1 cellular context compared by ENCODE assay signal in genomic region chr15:57327985-57328471, GRCh38.
TF ChIP-seq lines count a peak whose summit lies in the region.

No MANE protein-coding gene starts in this region.

TF ChIP-seq in K562, 482 proteins besides CTCF, POLR2A, EP300 and RAD21 (continued from another document and continues in another):
- TF ChIP-seq, protein P1, sequence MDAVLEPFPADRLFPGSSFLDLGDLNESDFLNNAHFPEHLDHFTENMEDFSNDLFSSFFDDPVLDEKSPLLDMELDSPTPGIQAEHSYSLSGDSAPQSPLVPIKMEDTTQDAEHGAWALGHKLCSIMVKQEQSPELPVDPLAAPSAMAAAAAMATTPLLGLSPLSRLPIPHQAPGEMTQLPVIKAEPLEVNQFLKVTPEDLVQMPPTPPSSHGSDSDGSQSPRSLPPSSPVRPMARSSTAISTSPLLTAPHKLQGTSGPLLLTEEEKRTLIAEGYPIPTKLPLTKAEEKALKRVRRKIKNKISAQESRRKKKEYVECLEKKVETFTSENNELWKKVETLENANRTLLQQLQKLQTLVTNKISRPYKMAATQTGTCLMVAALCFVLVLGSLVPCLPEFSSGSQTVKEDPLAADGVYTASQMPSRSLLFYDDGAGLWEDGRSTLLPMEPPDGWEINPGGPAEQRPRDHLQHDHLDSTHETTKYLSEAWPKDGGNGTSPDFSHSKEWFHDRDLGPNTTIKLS (IDR thresholded peaks at IDR 0.05; ENCODE audit: borderline replicate concordance, low read depth), result no peak
- TF ChIP-seq TRIM24 (IDR thresholded peaks at IDR 0.05), result no peak
- no peak for TF ChIP-seq BDP1 (IDR thresholded peaks at IDR 0.05; ENCODE audit: insufficient read depth, insufficient read length)
- TF ChIP-seq, protein P2, sequence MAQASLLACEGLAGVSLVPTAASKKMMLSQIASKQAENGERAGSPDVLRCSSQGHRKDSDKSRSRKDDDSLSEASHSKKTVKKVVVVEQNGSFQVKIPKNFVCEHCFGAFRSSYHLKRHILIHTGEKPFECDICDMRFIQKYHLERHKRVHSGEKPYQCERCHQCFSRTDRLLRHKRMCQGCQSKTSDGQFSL (CRISPR knock-in tag; IDR thresholded peaks at IDR 0.05), result no peak
- TF ChIP-seq, protein P2 (tag; IDR thresholded peaks at IDR 0.05), result no peak
- TF ChIP-seq NFE2 (IDR thresholded peaks at IDR 0.05; ENCODE audit: low read depth), result no peak
- 0 out of 2 replicates have a peak, but pooled peaks have one; percentile 16 for TF ChIP-seq NCOA6 (IDR thresholded peaks at IDR 0.05)
- no peak for TF ChIP-seq CBX5 (IDR thresholded peaks at IDR 0.05; ENCODE audit: borderline replicate concordance, low read depth)
- TF ChIP-seq CHD7 (IDR thresholded peaks at IDR 0.05; ENCODE audit: low read depth, low read length), result no peak
- no peak for TF ChIP-seq HOXB6 (CRISPR knock-in tag; IDR thresholded peaks at IDR 0.05; ENCODE audit: borderline replicate concordance)
- no peak for TF ChIP-seq XRCC5 (IDR thresholded peaks at IDR 0.05; ENCODE audit: low read depth, low read length)
- no peak for TF ChIP-seq TCFL5 (CRISPR knock-in tag; conservative IDR thresholded peaks at IDR 0.05)
- peak; percentile 34; the same call in 1 of the 2 replicates for TF ChIP-seq MAFF (IDR thresholded peaks at IDR 0.05; ENCODE audit: low read length)
- no peak for TF ChIP-seq L3MBTL2 (IDR thresholded peaks at IDR 0.05)
- peak; percentile 59 for TF ChIP-seq CTBP1 (IDR thresholded peaks at IDR 0.05; ENCODE audit: borderline replicate concordance)
- TF ChIP-seq JUN (IDR thresholded peaks at IDR 0.05; ENCODE audit: borderline replicate concordance, low read depth, low read length), result 0 out of 2 replicates have a peak, but pooled peaks have one; percentile 3
- TF ChIP-seq JUN (CRISPR knock-in tag; IDR thresholded peaks at IDR 0.05; ENCODE audit: borderline replicate concordance), result no peak
- TF ChIP-seq ZSCAN32 (CRISPR knock-in tag; IDR thresholded peaks at IDR 0.05), result no peak
- peak; percentile 48; the same call in 1 of the 2 replicates for TF ChIP-seq ZNF592 (IDR thresholded peaks at IDR 0.05)
- TF ChIP-seq, protein P3, sequence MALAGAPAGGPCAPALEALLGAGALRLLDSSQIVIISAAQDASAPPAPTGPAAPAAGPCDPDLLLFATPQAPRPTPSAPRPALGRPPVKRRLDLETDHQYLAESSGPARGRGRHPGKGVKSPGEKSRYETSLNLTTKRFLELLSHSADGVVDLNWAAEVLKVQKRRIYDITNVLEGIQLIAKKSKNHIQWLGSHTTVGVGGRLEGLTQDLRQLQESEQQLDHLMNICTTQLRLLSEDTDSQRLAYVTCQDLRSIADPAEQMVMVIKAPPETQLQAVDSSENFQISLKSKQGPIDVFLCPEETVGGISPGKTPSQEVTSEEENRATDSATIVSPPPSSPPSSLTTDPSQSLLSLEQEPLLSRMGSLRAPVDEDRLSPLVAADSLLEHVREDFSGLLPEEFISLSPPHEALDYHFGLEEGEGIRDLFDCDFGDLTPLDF (CRISPR knock-in tag; IDR thresholded peaks at IDR 0.05), result no peak
- TF ChIP-seq NRF1 (conservative IDR thresholded peaks at IDR 0.05 in 1 of 2, IDR thresholded peaks at IDR 0.05 in 1 of 2), result peak; percentile 62 to 68
- peak; percentile 61 for TF ChIP-seq FOSL1 (tag; conservative IDR thresholded peaks at IDR 0.05)
- TF ChIP-seq TRIM28 (IDR thresholded peaks at IDR 0.05), result no peak
- TF ChIP-seq ZNF780A (CRISPR knock-in tag; IDR thresholded peaks at IDR 0.05), result no peak
- TF ChIP-seq ZNF175 (CRISPR knock-in tag; IDR thresholded peaks at IDR 0.05; ENCODE audit: low read depth), result peak; percentile 77; the same call in 1 of the 2 replicates
- peak; percentile 38; the same call in 1 of the 2 replicates for TF ChIP-seq ATF3 (IDR thresholded peaks at IDR 0.05)
- TF ChIP-seq ATF3 (CRISPR knock-in tag; conservative IDR thresholded peaks at IDR 0.05), result no peak
- TF ChIP-seq, protein P4, sequence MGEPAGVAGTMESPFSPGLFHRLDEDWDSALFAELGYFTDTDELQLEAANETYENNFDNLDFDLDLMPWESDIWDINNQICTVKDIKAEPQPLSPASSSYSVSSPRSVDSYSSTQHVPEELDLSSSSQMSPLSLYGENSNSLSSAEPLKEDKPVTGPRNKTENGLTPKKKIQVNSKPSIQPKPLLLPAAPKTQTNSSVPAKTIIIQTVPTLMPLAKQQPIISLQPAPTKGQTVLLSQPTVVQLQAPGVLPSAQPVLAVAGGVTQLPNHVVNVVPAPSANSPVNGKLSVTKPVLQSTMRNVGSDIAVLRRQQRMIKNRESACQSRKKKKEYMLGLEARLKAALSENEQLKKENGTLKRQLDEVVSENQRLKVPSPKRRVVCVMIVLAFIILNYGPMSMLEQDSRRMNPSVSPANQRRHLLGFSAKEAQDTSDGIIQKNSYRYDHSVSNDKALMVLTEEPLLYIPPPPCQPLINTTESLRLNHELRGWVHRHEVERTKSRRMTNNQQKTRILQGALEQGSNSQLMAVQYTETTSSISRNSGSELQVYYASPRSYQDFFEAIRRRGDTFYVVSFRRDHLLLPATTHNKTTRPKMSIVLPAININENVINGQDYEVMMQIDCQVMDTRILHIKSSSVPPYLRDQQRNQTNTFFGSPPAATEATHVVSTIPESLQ (CRISPR knock-in tag; IDR thresholded peaks at IDR 0.05), result no peak
- TF ChIP-seq C11orf30 (IDR thresholded peaks at IDR 0.05; ENCODE audit: low read depth), result peak; percentile 84
- TF ChIP-seq SREBF1 (IDR thresholded peaks at IDR 0.05; ENCODE audit: borderline replicate concordance, low read depth, low read length), result no peak
- TF ChIP-seq ZNF445 (CRISPR knock-in tag; IDR thresholded peaks at IDR 0.05; ENCODE audit: low read depth), result no peak
- TF ChIP-seq ATF2 (CRISPR knock-in tag; IDR thresholded peaks at IDR 0.05), result no peak
- TF ChIP-seq SMARCE1 (IDR thresholded peaks at IDR 0.05), result peak; percentile 12; the same call in 1 of the 2 replicates
- no peak for TF ChIP-seq ADNP (tag; IDR thresholded peaks at IDR 0.05)
- no peak for TF ChIP-seq SNIP1 (IDR thresholded peaks at IDR 0.05; ENCODE audit: low read depth)
- TF ChIP-seq TEAD4 (IDR thresholded peaks at IDR 0.05; ENCODE audit: low read length), result peak; percentile 56; the same call in 1 of the 2 replicates
- TF ChIP-seq TEAD4 (CRISPR knock-in tag; IDR thresholded peaks at IDR 0.05; ENCODE audit: borderline replicate concordance), result no peak
- TF ChIP-seq ZNF589 (CRISPR knock-in tag; IDR thresholded peaks at IDR 0.05; ENCODE audit: low read depth), result peak; percentile 38; the same call in 1 of the 2 replicates
